Comparison of ENCODE assay signal across 13 cellular contexts in the genomic region with DNA sequence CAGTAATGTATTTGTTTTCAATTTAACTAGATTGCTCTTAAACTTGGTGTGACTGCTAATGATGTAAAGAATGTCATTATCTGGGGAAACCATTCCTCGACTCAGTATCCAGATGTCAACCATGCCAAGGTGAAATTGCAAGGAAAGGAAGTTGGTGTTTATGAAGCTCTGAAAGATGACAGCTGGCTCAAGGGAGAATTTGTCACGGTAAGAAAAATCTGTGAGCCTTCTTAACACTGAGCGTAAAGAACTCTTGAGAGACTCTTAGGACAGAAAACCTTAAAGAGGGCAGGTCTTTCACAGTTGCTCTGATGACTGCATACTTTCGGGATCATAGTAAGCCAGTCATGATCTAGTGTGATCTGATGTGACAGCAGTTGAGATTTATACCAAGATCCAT. TPM values are rescaled to one million over a fixed set of nuclear protein-coding genes. Genes with fewer than 3 reads are reported as not detected.
DNase-seq lines count a peak whose midpoint lies in the region; ATAC-seq and TF ChIP-seq lines count a peak whose summit lies in the region.
"Had no signal": no experiment of that assay in that cellular context is flagged by ENCODE, and none has a peak within 500 bp of the region (broad histone marks: within the 10 kb centered on the region; RNA-seq: fewer than 3 reads in every experiment).

No MANE protein-coding gene starts in this region.

- TF ChIP-seq CTCF in endothelial cell (IDR thresholded peaks at IDR 0.05; ENCODE audit: unreplicated experiment) (no peak), nephron progenitor cell (IDR thresholded peaks at IDR 0.05) (no peak)

- peaks cover 19% of the 10 kb centered on the region for H3K36me3 Mint-ChIP-seq in activated naive CD4-positive, alpha-beta T cell treated with anti-CD3 and anti-CD28 coated beads, Interleukin-2, amount 50 U/mL, for 24 hours
- H3K36me3 Mint-ChIP-seq in endothelial cell (ENCODE audit: low read depth, unreplicated experiment) (peaks cover 18% of the 10 kb centered on the region), nephron progenitor cell (ENCODE audit: low read depth) (peaks cover 58% of the 10 kb centered on the region)
- H3K36me3 Mint-ChIP-seq in naive thymus-derived CD8-positive, alpha-beta T cell = peaks cover 4 to 76% (median 31%) of the 10 kb centered on the region in 3 donors

- H3K27me3 Mint-ChIP-seq in activated naive CD4-positive, alpha-beta T cell treated with anti-CD3 and anti-CD28 coated beads, Interleukin-2, amount 50 U/mL, for 24 hours = no peaks in the 10 kb centered on the region
- no peaks in the 10 kb centered on the region for H3K27me3 Mint-ChIP-seq in endothelial cell (ENCODE audit: unreplicated experiment)
- H3K27me3 Mint-ChIP-seq in nephron progenitor cell (ENCODE audit: low read depth, poor library complexity) = no peaks in the 10 kb centered on the region
- no peaks in the 10 kb centered on the region for H3K27me3 Mint-ChIP-seq in naive thymus-derived CD8-positive, alpha-beta T cell
- H3K27me3 Mint-ChIP-seq: CD4-positive, alpha-beta T cell had no signal

- POLR2A ChIA-PET in naive thymus-derived CD8-positive, alpha-beta T cell (lab: Charles Lee) = no interaction called here

- ATAC-seq in naive thymus-derived CD8-positive, alpha-beta T cell = no peak
- ATAC-seq: A549 had no signal

- H3K27ac Mint-ChIP-seq in activated naive CD4-positive, alpha-beta T cell treated with anti-CD3 and anti-CD28 coated beads, Interleukin-2, amount 50 U/mL, for 24 hours = peak overlapping the region; percentile 46
- H3K27ac Mint-ChIP-seq in endothelial cell (ENCODE audit: unreplicated experiment) = no peak overlapping the region
- H3K27ac Mint-ChIP-seq in nephron progenitor cell = peak overlapping the region; percentile 34
- H3K27ac Mint-ChIP-seq in naive thymus-derived CD8-positive, alpha-beta T cell = no peak overlapping the region
- H3K27ac Mint-ChIP-seq: CD4-positive, alpha-beta T cell had no signal

- no peaks in the 10 kb centered on the region for H3K9me3 Mint-ChIP-seq in activated naive CD4-positive, alpha-beta T cell treated with anti-CD3 and anti-CD28 coated beads, Interleukin-2, amount 50 U/mL, for 24 hours
- no peaks in the 10 kb centered on the region for H3K9me3 Mint-ChIP-seq in endothelial cell (ENCODE audit: unreplicated experiment)
- no peaks in the 10 kb centered on the region for H3K9me3 Mint-ChIP-seq in nephron progenitor cell
- H3K9me3 Mint-ChIP-seq in naive thymus-derived CD8-positive, alpha-beta T cell = no peaks in the 10 kb centered on the region
- H3K9me3 Mint-ChIP-seq: CD4-positive, alpha-beta T cell had no signal

- H3K4me3 Mint-ChIP-seq in activated naive CD4-positive, alpha-beta T cell treated with anti-CD3 and anti-CD28 coated beads, Interleukin-2, amount 50 U/mL, for 24 hours = no peak overlapping the region
- peak overlapping the region; percentile 37 for H3K4me3 Mint-ChIP-seq in endothelial cell (ENCODE audit: unreplicated experiment)
- no peak overlapping the region for H3K4me3 Mint-ChIP-seq in nephron progenitor cell
- no peak overlapping the region for H3K4me3 Mint-ChIP-seq in naive thymus-derived CD8-positive, alpha-beta T cell
- H3K4me3 Mint-ChIP-seq: CD4-positive, alpha-beta T cell had no signal

- DNase-seq in activated naive CD4-positive, alpha-beta T cell treated with anti-CD3 and anti-CD28 coated beads, Interleukin-2, amount 50 U/mL, for 16 hours = no peak
- DNase-seq in NCI-H524 (lab: John Stamatoyannopoulos, UW) = peak; percentile 84 to 92
- no peak for DNase-seq in endothelial cell (ENCODE audit: low spot score)
- DNase-seq in nephron progenitor cell = no peak
- DNase-seq in naive thymus-derived CD8-positive, alpha-beta T cell = no peak
- DNase-seq in effector CD8-positive, alpha-beta T cell (lab: John Stamatoyannopoulos, UW) = no peak
- DNase-seq: AML-193; Caco-2; CD4-positive, alpha-beta T cell; GM23248; HCEC 1CT had no signal

- no peaks in the 10 kb centered on the region for H3K4me1 Mint-ChIP-seq in activated naive CD4-positive, alpha-beta T cell treated with anti-CD3 and anti-CD28 coated beads, Interleukin-2, amount 50 U/mL, for 24 hours
- H3K4me1 Mint-ChIP-seq in endothelial cell (ENCODE audit: unreplicated experiment) = no peaks in the 10 kb centered on the region
- H3K4me1 Mint-ChIP-seq in nephron progenitor cell = no peaks in the 10 kb centered on the region
- H3K4me1 Mint-ChIP-seq in naive thymus-derived CD8-positive, alpha-beta T cell = peaks cover 0 to 7% (median 2%) of the 10 kb centered on the region in 4 donors

RNA-seq across cellular contexts. Expression of a gene that starts 15.9 kb away (rescaled TPM):
- 80.5 TPM for total RNA-seq in endothelial cell (ENCODE audit: unreplicated experiment)
- 100 to 1,000 TPM; 106 TPM for total RNA-seq in naive thymus-derived CD8-positive, alpha-beta T cell
- 100 to 1,000 TPM; 242 to 284 (median 249) TPM for polyA plus RNA-seq in naive thymus-derived CD8-positive, alpha-beta T cell

RNA-seq across cellular contexts. Expression of a gene that starts 16.4 kb away (rescaled TPM):
- 5.7 TPM for total RNA-seq in endothelial cell (ENCODE audit: unreplicated experiment)
- 10 to 100 TPM; 12.9 to 14.7 TPM for total RNA-seq in naive thymus-derived CD8-positive, alpha-beta T cell
- polyA plus RNA-seq in naive thymus-derived CD8-positive, alpha-beta T cell = 1 to 10 TPM; 3.5 to 7.9 (median 5.8) TPM

Comparison
In these comparisons a context has a peak if more than half of its experiments do, and no peak if none do; other contexts are left out.
1. H3K27ac Mint-ChIP-seq: peak in activated naive CD4-positive, alpha-beta T cell treated with anti-CD3 and anti-CD28 coated beads, Interleukin-2, amount 50 U/mL, for 24 hours (single experiment) and nephron progenitor cell (single experiment); none in endothelial cell (single experiment) and naive thymus-derived CD8-positive, alpha-beta T cell (0 of 10).
2. DNase-seq: peak in NCI-H524 (2 of 2); none in activated naive CD4-positive, alpha-beta T cell treated with anti-CD3 and anti-CD28 coated beads, Interleukin-2, amount 50 U/mL, for 16 hours (single experiment), endothelial cell (single experiment), nephron progenitor cell (single experiment), naive thymus-derived CD8-positive, alpha-beta T cell (0 of 10) and effector CD8-positive, alpha-beta T cell (single experiment).